1 cellular context compared by ENCODE assay signal in genomic region chr6:87701676-87702588, GRCh38.
A peak's percentile ranks its signal among the peaks of the same experiment; 100 is the strongest.
TF ChIP-seq lines count a peak whose summit lies in the region.

Gene AKIRIN2, minus strand, starts transcription at chr6:87702233. Its CDS starts 549 bp downstream, at chr6:87701684.

TF ChIP-seq in HepG2, 621 proteins besides CTCF, POLR2A, EP300 and RAD21 (continued from another document and continues in another):
- 0 out of 2 replicates have a peak, but pooled peaks have one; percentile 32 for TF ChIP-seq ZNF710 (CRISPR knock-in tag; IDR thresholded peaks at IDR 0.05; ENCODE audit: borderline replicate concordance)
- TF ChIP-seq ZNF138 (CRISPR knock-in tag; IDR thresholded peaks at IDR 0.05; ENCODE audit: low read depth) = no peak
- TF ChIP-seq SMARCE1 (IDR thresholded peaks at IDR 0.05; ENCODE audit: borderline replicate concordance) = no peak
- TF ChIP-seq ZNF746 (CRISPR knock-in tag; IDR thresholded peaks at IDR 0.05) = peak; percentile 65; the same call in 1 of the 2 replicates
- TF ChIP-seq TOPORS (CRISPR knock-in tag; IDR thresholded peaks at IDR 0.05) = no peak
- TF ChIP-seq POLR2AphosphoS2 (IDR thresholded peaks at IDR 0.05; ENCODE audit: low read depth, low read length) = no peak
- TF ChIP-seq RFX5 (IDR thresholded peaks at IDR 0.05; ENCODE audit: low read depth, low read length) = no peak
- peak in 1 of 2 experiments; percentile 57; a peak in 2 of 4 replicates for TF ChIP-seq KLF16 (CRISPR knock-in tag; IDR thresholded peaks at IDR 0.05)
- TF ChIP-seq HOXA9 (CRISPR knock-in tag; IDR thresholded peaks at IDR 0.05; ENCODE audit: borderline replicate concordance) = 0 out of 2 replicates have a peak, but pooled peaks have one; percentile 71
- TF ChIP-seq RFXAP (CRISPR knock-in tag; IDR thresholded peaks at IDR 0.05; ENCODE audit: borderline replicate concordance) = no peak
- peak; percentile 64; the same call in 1 of the 2 replicates for TF ChIP-seq ZNF552 (CRISPR knock-in tag; IDR thresholded peaks at IDR 0.05; ENCODE audit: borderline replicate concordance)
- TF ChIP-seq PAF1 (CRISPR knock-in tag; IDR thresholded peaks at IDR 0.05) = no peak
- no peak for TF ChIP-seq ZNF556 (CRISPR knock-in tag; IDR thresholded peaks at IDR 0.05; ENCODE audit: borderline replicate concordance)
- TF ChIP-seq NR2C2 (CRISPR knock-in tag; IDR thresholded peaks at IDR 0.05; ENCODE audit: borderline replicate concordance) = peak; percentile 75; the same call in 1 of the 2 replicates
- TF ChIP-seq CBX2 (IDR thresholded peaks at IDR 0.05; ENCODE audit: low read depth, low read length) = no peak
- TF ChIP-seq CBX2 (CRISPR knock-in tag; IDR thresholded peaks at IDR 0.05; ENCODE audit: low read depth) = no peak
- no peak; the same call in 1 of the 2 replicates for TF ChIP-seq BRF2 (CRISPR knock-in tag; IDR thresholded peaks at IDR 0.05)
- no peak for TF ChIP-seq ZSCAN22 (CRISPR knock-in tag; IDR thresholded peaks at IDR 0.05)
- TF ChIP-seq ATF4 (CRISPR knock-in tag; IDR thresholded peaks at IDR 0.05) = peak in 1 of 2 experiments; percentile 32; a peak in 1 of 4 replicates
- no peak for TF ChIP-seq EED (CRISPR knock-in tag; IDR thresholded peaks at IDR 0.05)
- TF ChIP-seq REXO4 (CRISPR knock-in tag; IDR thresholded peaks at IDR 0.05; ENCODE audit: borderline replicate concordance) = no peak
- no peak for TF ChIP-seq AKNA (CRISPR knock-in tag; IDR thresholded peaks at IDR 0.05; ENCODE audit: borderline replicate concordance)
- no peak for TF ChIP-seq ZBTB39 (CRISPR knock-in tag; IDR thresholded peaks at IDR 0.05)
- peak; percentile 90; the same call in 1 of the 2 replicates for TF ChIP-seq ZNF878 (CRISPR knock-in tag; IDR thresholded peaks at IDR 0.05)
- TF ChIP-seq IKZF4 (CRISPR knock-in tag; IDR thresholded peaks at IDR 0.05; ENCODE audit: borderline replicate concordance, low read depth, not compliant biosample characterization) = no peak
- no peak for TF ChIP-seq ZNF780A (CRISPR knock-in tag; IDR thresholded peaks at IDR 0.05)
- TF ChIP-seq DMAP1 (CRISPR knock-in tag; IDR thresholded peaks at IDR 0.05) = peak; percentile 77; the same call in 1 of the 2 replicates
- TF ChIP-seq ZNF703 (CRISPR knock-in tag; IDR thresholded peaks at IDR 0.05; ENCODE audit: borderline replicate concordance) = no peak; the same call in 1 of the 2 replicates
- TF ChIP-seq SNAI1 (CRISPR knock-in tag; IDR thresholded peaks at IDR 0.05; ENCODE audit: borderline replicate concordance) = no peak
- peak; percentile 53; the same call in 1 of the 2 replicates for TF ChIP-seq ZNF350 (CRISPR knock-in tag; IDR thresholded peaks at IDR 0.05; ENCODE audit: borderline replicate concordance, low read depth)
- TF ChIP-seq SUZ12 (IDR thresholded peaks at IDR 0.05; ENCODE audit: low read depth, low read length) = peak; percentile 86
- peak; percentile 86 for TF ChIP-seq ZNF580 (CRISPR knock-in tag; IDR thresholded peaks at IDR 0.05; ENCODE audit: borderline replicate concordance, low read depth)
- no peak for TF ChIP-seq JARID2 (CRISPR knock-in tag; IDR thresholded peaks at IDR 0.05; ENCODE audit: insufficient replicate concordance)
- no peak for TF ChIP-seq CENPT (CRISPR knock-in tag; IDR thresholded peaks at IDR 0.05; ENCODE audit: low read depth)
- no peak for TF ChIP-seq KIAA2018 (CRISPR knock-in tag; IDR thresholded peaks at IDR 0.05; ENCODE audit: borderline replicate concordance)
